Comparison of ENCODE assay signal across 1 cellular context in genomic region chr1:46333300-46334029, GRCh38.
A peak's percentile ranks its signal among the peaks of the same experiment; 100 is the strongest.
TF ChIP-seq lines count a peak whose summit lies in the region.

No MANE protein-coding gene starts in this region.

TF ChIP-seq in K562, 482 proteins besides CTCF, POLR2A, EP300 and RAD21 (continued from another document):
- TF ChIP-seq DEAF1 (CRISPR knock-in tag; IDR thresholded peaks at IDR 0.05) (peak; percentile 43; the same call in 1 of the 2 replicates), ZBTB8A (IDR thresholded peaks at IDR 0.05; ENCODE audit: partially characterized antibody) (no peak), FOS (IDR thresholded peaks at IDR 0.05; ENCODE audit: extremely low read depth, insufficient read length) (no peak), RFX1 (IDR thresholded peaks at IDR 0.05) (peak; percentile 81), YBX1 (IDR thresholded peaks at IDR 0.05) (no peak), ZFP1 (CRISPR knock-in tag; IDR thresholded peaks at IDR 0.05) (no peak), SMC3 (conservative IDR thresholded peaks at IDR 0.05; ENCODE audit: insufficient read depth, low read depth, low read length) (peak; percentile 36; the same call in 1 of the 2 replicates), FOXA3 (CRISPR knock-in tag; conservative IDR thresholded peaks at IDR 0.05 in 1 of 2, IDR thresholded peaks at IDR 0.05 in 1 of 2) (peak in 1 of 2 experiments; percentile 62; a peak in 1 of 4 replicates), ZNF277 (CRISPR knock-in tag; IDR thresholded peaks at IDR 0.05; ENCODE audit: borderline replicate concordance) (no peak), TBP (optimal IDR thresholded peaks at IDR 0.05; ENCODE audit: low read depth, low read length) (peak; percentile 72), JUND (IDR thresholded peaks at IDR 0.05; ENCODE audit: borderline replicate concordance, low read depth, low read length) (peak; percentile 47; the same call in 1 of the 2 replicates), JUND (tag; IDR thresholded peaks at IDR 0.05; ENCODE audit: borderline replicate concordance, low read depth, low read length) (no peak), PCBP2 (IDR thresholded peaks at IDR 0.05; ENCODE audit: low read depth, low read length, poor library complexity, severe bottlenecking) (no peak), SETDB1 (IDR thresholded peaks at IDR 0.05; ENCODE audit: low read length) (no peak), CREM (IDR thresholded peaks at IDR 0.05; ENCODE audit: low read depth) (peak; percentile 22; the same call in 1 of the 2 replicates), ZNF584 (CRISPR knock-in tag; IDR thresholded peaks at IDR 0.05; ENCODE audit: low read depth) (no peak), RCOR1 (IDR thresholded peaks at IDR 0.05; ENCODE audit: borderline replicate concordance in 1 of 2, low read depth in 2 of 2, low read length in 2 of 2) (0 out of 4 replicates have a peak, but pooled peaks of 1 of the 2 experiments have one; percentile 59), ELF1 (tag; IDR thresholded peaks at IDR 0.05) (peak; percentile 80), HINFP (tag; conservative IDR thresholded peaks at IDR 0.05; ENCODE audit: low read depth) (no peak), TAF9B (IDR thresholded peaks at IDR 0.05; ENCODE audit: partially characterized antibody) (no peak), ATF7 (IDR thresholded peaks at IDR 0.05) (peak; percentile 41; the same call in 1 of the 2 replicates), PPARD (CRISPR knock-in tag; IDR thresholded peaks at IDR 0.05) (no peak), STAT5A (IDR thresholded peaks at IDR 0.05; ENCODE audit: borderline replicate concordance, low read length) (0 out of 2 replicates have a peak, but pooled peaks have one; percentile 16), SPI1 (IDR thresholded peaks at IDR 0.05; ENCODE audit: borderline replicate concordance, low read depth, low read length) (peak; percentile 45; the same call in 1 of the 2 replicates), YY1 (IDR thresholded peaks at IDR 0.05; ENCODE audit: borderline replicate concordance in 1 of 3, control insufficient read depth in 1 of 3, extremely low read depth in 1 of 3, insufficient read depth in 3 of 3, insufficient read length in 1 of 3, insufficient replicate concordance in 2 of 3, low read depth in 1 of 3, low read length in 2 of 3) (no peak), ZNF639 (CRISPR knock-in tag; conservative IDR thresholded peaks at IDR 0.05 in 1 of 2, IDR thresholded peaks at IDR 0.05 in 1 of 2) (no peak), FOXK2 (conservative IDR thresholded peaks at IDR 0.05 in 1 of 2, IDR thresholded peaks at IDR 0.05 in 1 of 2; ENCODE audit: low read depth in 2 of 2) (peak; percentile 88 to 89), ETV1 (tag; conservative IDR thresholded peaks at IDR 0.05; ENCODE audit: low read depth) (peak; percentile 53; the same call in 1 of the 2 replicates), CTBP1 (IDR thresholded peaks at IDR 0.05; ENCODE audit: borderline replicate concordance) (peak; percentile 57), MTA3 (IDR thresholded peaks at IDR 0.05; ENCODE audit: borderline replicate concordance) (peak; percentile 59; the same call in 1 of the 2 replicates), TBL1XR1 (IDR thresholded peaks at IDR 0.05; ENCODE audit: low read length in 2 of 2) (peak in 1 of 2 experiments; percentile 44; a peak in 1 of 4 replicates), RB1 (IDR thresholded peaks at IDR 0.05; ENCODE audit: low read depth) (peak; percentile 62; the same call in 1 of the 2 replicates), ETV5 (CRISPR knock-in tag; IDR thresholded peaks at IDR 0.05; ENCODE audit: low read depth) (no peak), TEAD4 (IDR thresholded peaks at IDR 0.05; ENCODE audit: low read length) (0 out of 2 replicates have a peak, but pooled peaks have one; percentile 6), TEAD4 (CRISPR knock-in tag; IDR thresholded peaks at IDR 0.05; ENCODE audit: borderline replicate concordance) (no peak), ZNF24 (IDR thresholded peaks at IDR 0.05) (no peak), ARID3A (IDR thresholded peaks at IDR 0.05; ENCODE audit: borderline replicate concordance, low read depth, low read length) (no peak)
